In genomic region chr5:55749387-55749786, GRCh38 we compare ENCODE assay signal across 31 cellular contexts. TPM values are rescaled to one million over a fixed set of nuclear protein-coding genes. Genes with fewer than 3 reads are reported as not detected.
"Had no signal": no experiment of that assay in that cellular context is flagged by ENCODE, and none has a peak within 500 bp of the region (broad histone marks: within the 10 kb centered on the region; RNA-seq: fewer than 3 reads in every experiment).

No MANE protein-coding gene starts in this region.

- ATAC-seq: esophagus mucosa; gastrocnemius medialis; left lung; naive thymus-derived CD8-positive, alpha-beta T cell; right cardiac atrium; stimulated activated naive B cell treated with anti-CD40 and anti-IgM and Interleukin-4, amounts not matched to agents 10 μg/mL and 1 μg/mL and 100 μg/mL, for 72 hours had no signal

- FAIRE-seq: kidney, urothelium cell line had no signal

- H3K27me3 Mint-ChIP-seq: dendritic cell treated with granulocyte-macrophage colony-stimulating factor and Interleukin-4, amounts not matched to agents 40 ng/mL and 50 ng/mL, for 4 days had no signal

- H3K36me3 Mint-ChIP-seq: naive thymus-derived CD8-positive, alpha-beta T cell; stimulated activated naive B cell treated with anti-CD40 and anti-IgM and Interleukin-4, amounts not matched to agents 10 μg/mL and 1 μg/mL and 100 μg/mL, for 72 hours had no signal

- DNase-seq: colonic mucosa; effector CD8-positive, alpha-beta T cell; endodermal cell; foreskin fibroblast; gastrocnemius medialis; head of caudate nucleus; kidney; left lung; mesendoderm; midbrain; naive thymus-derived CD8-positive, alpha-beta T cell; right cardiac atrium; spleen; stimulated activated CD4-positive, alpha-beta T cell treated with anti-CD3 and anti-CD28 coated beads, Interleukin-4, amount 100 ng/mL, for 4 hours; stimulated activated naive B cell treated with anti-CD40 and anti-IgM and Interleukin-4, amounts not matched to agents 10 μg/mL and 1 μg/mL and 100 μg/mL, for 72 hours; upper lobe of left lung had no signal

- H3K4me1 Mint-ChIP-seq: endodermal cell; naive thymus-derived CD8-positive, alpha-beta T cell; stimulated activated naive B cell treated with anti-CD40 and anti-IgM and Interleukin-4, amounts not matched to agents 10 μg/mL and 1 μg/mL and 100 μg/mL, for 72 hours had no signal

- H3K4me2 ChIP-seq: hepatocyte had no signal

- H3K9me3 ChIP-seq: colonic mucosa, gastrocnemius medialis, left lung, prostate gland, spleen, thoracic aorta, tibial nerve, upper lobe of left lung had no signal

- H3K4me1 ChIP-seq: colonic mucosa, gastrocnemius medialis, left lung, prostate gland, spleen, upper lobe of left lung had no signal

- H3K9me3 Mint-ChIP-seq: dendritic cell treated with granulocyte-macrophage colony-stimulating factor and Interleukin-4, amounts not matched to agents 40 ng/mL and 50 ng/mL, for 4 days; endodermal cell; stimulated activated naive B cell treated with anti-CD40 and anti-IgM and Interleukin-4, amounts not matched to agents 10 μg/mL and 1 μg/mL and 100 μg/mL, for 72 hours; stimulated activated naive CD8-positive, alpha-beta T cell treated with anti-CD3 and anti-CD28 coated beads, Interleukin-15, Interleukin-2, amounts not matched to agents 100 ng/mL and 50 ng/mL, for 24 hours had no signal

- H3K27ac Mint-ChIP-seq: dendritic cell treated with granulocyte-macrophage colony-stimulating factor and Interleukin-4, amounts not matched to agents 40 ng/mL and 50 ng/mL, for 4 days; endodermal cell; naive thymus-derived CD8-positive, alpha-beta T cell; stimulated activated naive B cell treated with anti-CD40 and anti-IgM and Interleukin-4, amounts not matched to agents 10 μg/mL and 1 μg/mL and 100 μg/mL, for 72 hours; stimulated activated naive CD8-positive, alpha-beta T cell treated with anti-CD3 and anti-CD28 coated beads, Interleukin-15, Interleukin-2, amounts not matched to agents 100 ng/mL and 50 ng/mL, for 24 hours had no signal

- H3K27ac ChIP-seq: colonic mucosa, epithelial cell of prostate, gastrocnemius medialis, hepatocyte, left lung, prostate gland, skin epidermis, spleen, thoracic aorta, tibial nerve, upper lobe of left lung had no signal

- H3K4me3 ChIP-seq: colonic mucosa, gastrocnemius medialis, hepatocyte, left lung, prostate gland, skin epidermis, spleen, thoracic aorta, tibial nerve, upper lobe of left lung had no signal

- H3K79me2 ChIP-seq: hepatocyte had no signal

- H3K36me3 ChIP-seq: colonic mucosa, gastrocnemius medialis, left lung, prostate gland, spleen, thoracic aorta, tibial nerve, upper lobe of left lung had no signal

- H3K27me3 ChIP-seq: colonic mucosa, gastrocnemius medialis, hepatocyte, left lung, spleen, tibial nerve, upper lobe of left lung had no signal

- H2AFZ ChIP-seq: hepatocyte had no signal

- H3K4me3 Mint-ChIP-seq: dendritic cell treated with granulocyte-macrophage colony-stimulating factor and Interleukin-4, amounts not matched to agents 40 ng/mL and 50 ng/mL, for 4 days; endodermal cell; naive thymus-derived CD8-positive, alpha-beta T cell; stimulated activated naive B cell treated with anti-CD40 and anti-IgM and Interleukin-4, amounts not matched to agents 10 μg/mL and 1 μg/mL and 100 μg/mL, for 72 hours; stimulated activated naive CD8-positive, alpha-beta T cell treated with anti-CD3 and anti-CD28 coated beads, Interleukin-15, Interleukin-2, amounts not matched to agents 100 ng/mL and 50 ng/mL, for 24 hours had no signal

RNA-seq across cellular contexts. Expression of gene DDX4, which starts 11.5 kb away (rescaled TPM):
- total RNA-seq: colonic mucosa; endodermal cell; esophagus mucosa; gastrocnemius medialis; glomerular endothelial cell; kidney; left lung; lower leg skin; lung microvascular endothelial cell; myocyte; naive thymus-derived CD8-positive, alpha-beta T cell; renal cortical epithelial cell; right cardiac atrium; thoracic aorta; upper lobe of left lung had no signal
- polyA plus RNA-seq: hepatocyte; naive thymus-derived CD8-positive, alpha-beta T cell; right cardiac atrium had no signal
